21 cellular contexts compared by ENCODE assay signal in the genomic region with DNA sequence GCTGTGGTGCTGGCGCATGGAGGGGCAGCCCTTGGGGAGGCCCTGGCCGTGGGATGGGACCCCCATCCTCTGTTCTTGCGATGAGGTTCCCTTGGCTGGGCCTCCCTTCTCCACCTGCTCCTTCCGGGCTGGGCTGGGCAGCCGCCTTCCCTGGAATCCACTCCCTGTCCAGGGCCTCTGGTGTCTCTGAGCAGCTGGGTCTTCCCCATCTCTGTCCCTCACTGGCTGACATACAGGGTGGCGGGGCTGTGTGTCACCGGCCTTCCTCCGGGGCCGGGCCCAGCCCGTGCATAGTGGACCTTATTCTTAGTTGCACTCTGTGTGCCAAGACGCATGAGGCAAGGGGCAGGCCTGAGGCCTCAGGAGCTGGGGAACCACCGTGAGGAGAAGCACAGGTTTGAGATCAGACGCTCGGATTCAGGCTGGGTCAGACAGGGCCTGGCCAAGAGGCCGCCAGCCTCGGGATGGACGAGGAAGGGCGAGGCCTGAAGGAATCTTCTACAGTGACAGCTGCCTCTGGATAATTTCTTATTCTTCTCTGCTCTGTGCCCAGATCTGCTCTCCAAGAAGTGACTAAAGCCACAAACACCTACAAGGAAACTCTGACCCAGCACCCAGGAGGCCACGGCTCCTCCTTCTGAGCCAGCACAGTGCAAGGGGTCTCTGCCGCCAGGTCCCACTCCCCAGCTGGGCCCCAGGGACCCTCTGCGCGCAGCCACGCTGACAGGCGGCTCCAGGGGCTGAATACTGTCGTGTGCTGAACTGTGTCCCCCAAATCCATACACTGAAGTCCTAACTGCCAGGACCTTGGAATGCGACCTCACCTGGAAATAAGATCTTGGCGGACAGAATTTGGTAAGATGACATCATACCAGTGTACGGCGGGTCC. TPM values are rescaled to one million over a fixed set of nuclear protein-coding genes. Genes with fewer than 3 reads are reported as not detected.
DNase-seq lines count a peak whose midpoint lies in the region; ATAC-seq, FAIRE-seq and TF ChIP-seq lines count a peak whose summit lies in the region.
"Had no signal": no experiment of that assay in that cellular context is flagged by ENCODE, and none has a peak within 500 bp of the region (broad histone marks: within the 10 kb centered on the region; RNA-seq: fewer than 3 reads in every experiment).

No MANE protein-coding gene starts in this region.

- ATAC-seq in stimulated activated effector memory CD8-positive, alpha-beta T cell treated with anti-CD3 and anti-CD28 coated beads, Interleukin-12 subunit alpha, Interleukin-12 subunit beta, amount 100 ng/mL, for 72 hours, result no peak
- ATAC-seq in naive thymus-derived CD8-positive, alpha-beta T cell, result no peak
- ATAC-seq: mucosa of descending colon had no signal

- peak overlapping the region; percentile 63 for H3K27ac Mint-ChIP-seq in stimulated activated effector memory CD8-positive, alpha-beta T cell treated with anti-CD3 and anti-CD28 coated beads, Interleukin-12 subunit alpha, Interleukin-12 subunit beta, amount 100 ng/mL, for 72 hours
- H3K27ac Mint-ChIP-seq in naive thymus-derived CD8-positive, alpha-beta T cell, result peak overlapping the region in 2 of 10 donors; percentile 24 to 66
- H3K27ac Mint-ChIP-seq: activated CD4-positive, alpha-beta T cell treated with anti-CD3 and anti-CD28 coated beads, Interleukin-2, amount 10 ng/mL, durations not matched to agents 7 days and 5 days; activated naive CD8-positive, alpha-beta T cell treated with anti-CD3 and anti-CD28 coated beads, Interleukin-2, amount 10 ng/mL, durations not matched to agents 7 days and 5 days had no signal

- 0 out of 2 replicates have a peak overlapping the region, but pooled peaks have one; percentile 10 for H3K27ac ChIP-seq in RWPE1
- H3K27ac ChIP-seq in H1 (ENCODE audit: low read depth, low read length), result no peak overlapping the region
- peak overlapping the region; percentile 23 for H3K27ac ChIP-seq in mesodermal cell (ENCODE audit: low read depth, low read length, severe bottlenecking)
- H3K27ac ChIP-seq in colonic mucosa, result no peak overlapping the region
- H3K27ac ChIP-seq: KMS-11, suprapubic skin had no signal

- H2BK120ac ChIP-seq in H1 (replicated peaks; ENCODE audit: low read depth, low read length), result no peak overlapping the region

- CTCF ChIA-PET in RWPE1 (lab: Yijun Ruan, JAX) (no interaction called here), H1 (lab: Charles Lee; ENCODE audit: partially characterized antibody) (no interaction called here)

- no peak overlapping the region for H2AK5ac ChIP-seq in H1 (ENCODE audit: low read depth, low read length)

- H4K20me1 ChIP-seq in H1 (replicated peaks in 1 of 2; ENCODE audit: control insufficient read depth in 1 of 2, insufficient read depth in 2 of 2, low read length in 2 of 2), result peaks cover 28 to 54% of the 10 kb centered on the region in 2 experiments

- peaks cover 20% of the 10 kb centered on the region for H3K79me1 ChIP-seq in H1 (ENCODE audit: low read depth, low read length)

- no peak overlapping the region for H2BK12ac ChIP-seq in H1 (ENCODE audit: low read depth, low read length)

- no peak overlapping the region for H2BK5ac ChIP-seq in H1 (ENCODE audit: low read depth, low read length)

- no peak overlapping the region for H3K4ac ChIP-seq in H1 (replicated peaks; ENCODE audit: insufficient read length, low read depth, low read length)

- no peaks in the 10 kb centered on the region for H3K9me3 ChIP-seq in H1 (ENCODE audit: insufficient read depth in 2 of 2, low read depth in 1 of 2, low read length in 1 of 2)
- no peaks in the 10 kb centered on the region for H3K9me3 ChIP-seq in mesodermal cell (ENCODE audit: control insufficient read depth, low read length)
- H3K9me3 ChIP-seq in colonic mucosa, result no peaks in the 10 kb centered on the region
- H3K9me3 ChIP-seq: mucosa of descending colon, suprapubic skin had no signal

- H3K79me2 ChIP-seq in H1 (ENCODE audit: control insufficient read depth in 1 of 2, insufficient read depth in 2 of 2, low read length in 2 of 2), result peaks cover 40 to 75% of the 10 kb centered on the region in 2 experiments

- H3K4me3 ChIP-seq in H1 (ENCODE audit: extremely low read depth in 1 of 4, insufficient read depth in 2 of 4, low read depth in 3 of 4, low read length in 4 of 4) (no peak overlapping the region), mesodermal cell (ENCODE audit: extremely low read depth, insufficient read depth, low read length, poor library complexity, severe bottlenecking) (no peak overlapping the region), colonic mucosa (no peak overlapping the region)
- H3K4me3 ChIP-seq: mucosa of descending colon, suprapubic skin had no signal

- H3K23ac ChIP-seq in H1 (ENCODE audit: insufficient read length), result no peak overlapping the region

- no peak for TF ChIP-seq POLR2A in H1 (IDR thresholded peaks at IDR 0.05; ENCODE audit: control extremely low read depth in 1 of 2, low read depth in 2 of 2, low read length in 2 of 2)

- peaks cover 20% of the 10 kb centered on the region for H3K36me3 Mint-ChIP-seq in stimulated activated effector memory CD8-positive, alpha-beta T cell treated with anti-CD3 and anti-CD28 coated beads, Interleukin-12 subunit alpha, Interleukin-12 subunit beta, amount 100 ng/mL, for 72 hours
- H3K36me3 Mint-ChIP-seq in naive thymus-derived CD8-positive, alpha-beta T cell, result peaks cover 0 to 9% (median 3%) of the 10 kb centered on the region in 3 donors

- H4K5ac ChIP-seq in H1 (ENCODE audit: insufficient read length, low read depth, low read length), result no peak overlapping the region

- no peaks in the 10 kb centered on the region for H3K27me3 Mint-ChIP-seq in naive thymus-derived CD8-positive, alpha-beta T cell
- H3K27me3 Mint-ChIP-seq: activated CD4-positive, alpha-beta T cell treated with anti-CD3 and anti-CD28 coated beads, Interleukin-2, amount 10 ng/mL, durations not matched to agents 7 days and 5 days; activated naive CD8-positive, alpha-beta T cell treated with anti-CD3 and anti-CD28 coated beads, Interleukin-2, amount 10 ng/mL, durations not matched to agents 7 days and 5 days; B cell had no signal

- H2BK20ac ChIP-seq in H1 (ENCODE audit: low read length), result no peak overlapping the region

- TF ChIP-seq RAD21 in H1 (IDR thresholded peaks at IDR 0.05 in 1 of 2, conservative IDR thresholded peaks at IDR 0.05 in 1 of 2; ENCODE audit: low read depth in 2 of 2, low read length in 2 of 2), result no peak

- 89% methylated on average over 29 of the region's 29 CpGs; no CpG with 5 or more reads in 1 of the 2 experiments for WGBS in H1 (ENCODE audit: extremely low coverage in 1 of 2, insufficient coverage in 1 of 2, insufficient read length in 1 of 2, insufficient replicate concordance in 2 of 2, low coverage in 1 of 2, low lambda C conversion rate in 2 of 2, missing lambda C conversion rate in 1 of 2), 2 experiments
- 93 to 94% methylated on average over 28 to 29 of the region's 29 CpGs for WGBS in mesodermal cell (ENCODE audit: insufficient coverage in 2 of 2), 2 experiments

- no peak overlapping the region for H4K91ac ChIP-seq in H1 (replicated peaks; ENCODE audit: insufficient read length, low read length)

- no peak overlapping the region for H3K56ac ChIP-seq in H1 (replicated peaks; ENCODE audit: insufficient read length, low read depth, low read length)

- no peaks in the 10 kb centered on the region for H3K23me2 ChIP-seq in H1 (ENCODE audit: low read depth, low read length)

- TF ChIP-seq EP300 in H1 (IDR thresholded peaks at IDR 0.05; ENCODE audit: borderline replicate concordance in 1 of 2, low read depth in 2 of 2, low read length in 2 of 2), result no peak

- H3K4me1 Mint-ChIP-seq in stimulated activated effector memory CD8-positive, alpha-beta T cell treated with anti-CD3 and anti-CD28 coated beads, Interleukin-12 subunit alpha, Interleukin-12 subunit beta, amount 100 ng/mL, for 72 hours, result peaks cover 34% of the 10 kb centered on the region
- H3K4me1 Mint-ChIP-seq in naive thymus-derived CD8-positive, alpha-beta T cell, result peaks cover 21 to 44% (median 33%) of the 10 kb centered on the region in 4 donors

- TF ChIP-seq CTCF in RWPE1 (conservative IDR thresholded peaks at IDR 0.05; ENCODE audit: low read depth) (no peak), H1 (IDR thresholded peaks at IDR 0.05; ENCODE audit: control extremely low read depth in 1 of 3, insufficient read depth in 1 of 3, low read depth in 1 of 3, low read length in 3 of 3) (no peak), colonic mucosa (IDR thresholded peaks at IDR 0.05) (no peak)

- no peak overlapping the region for H2BK15ac ChIP-seq in H1 (ENCODE audit: low read length)

- H3K4me3 Mint-ChIP-seq in stimulated activated effector memory CD8-positive, alpha-beta T cell treated with anti-CD3 and anti-CD28 coated beads, Interleukin-12 subunit alpha, Interleukin-12 subunit beta, amount 100 ng/mL, for 72 hours, result no peak overlapping the region
- peak overlapping the region in 1 of 10 donors; percentile 26 for H3K4me3 Mint-ChIP-seq in naive thymus-derived CD8-positive, alpha-beta T cell
- H3K4me3 Mint-ChIP-seq: activated CD4-positive, alpha-beta T cell treated with anti-CD3 and anti-CD28 coated beads, Interleukin-2, amount 10 ng/mL, durations not matched to agents 7 days and 5 days; activated naive CD8-positive, alpha-beta T cell treated with anti-CD3 and anti-CD28 coated beads, Interleukin-2, amount 10 ng/mL, durations not matched to agents 7 days and 5 days; B cell had no signal

- H2AFZ ChIP-seq in H1 (ENCODE audit: low read length), result no peak overlapping the region

- H3K14ac ChIP-seq in H1 (ENCODE audit: insufficient read length), result no peak overlapping the region

- POLR2A ChIA-PET in RWPE1 (lab: Yijun Ruan, JAX; ENCODE audit: low non-redundant PET), result no interaction called here
- POLR2A ChIA-PET in H1 (lab: Charles Lee; ENCODE audit: partially characterized antibody), result no interaction called here
- POLR2A ChIA-PET in naive thymus-derived CD8-positive, alpha-beta T cell (lab: Charles Lee), result interaction anchor here (0.6 kb wide), 1 partner anchor 666 kb away, joined by 4 read pairs; no protein-coding TSS in a partner anchor

- no peak overlapping the region; a peak in 1 of 7 replicates for H3K9ac ChIP-seq in H1 (replicated peaks in 1 of 4; ENCODE audit: extremely low read depth in 1 of 4, low read depth in 3 of 4, low read length in 3 of 4)
- H3K9ac ChIP-seq in colonic mucosa (ENCODE audit: low read depth in 2 of 2, low read length in 2 of 2), result no peak overlapping the region
- H3K9ac ChIP-seq: KMS-11 had no signal

- no peak for DNase-seq in RWPE1 (ENCODE audit: low spot score)
- no peak for DNase-seq in H1 (ENCODE audit: low read depth in 1 of 2, low spot score in 2 of 2)
- DNase-seq in stimulated activated effector memory CD8-positive, alpha-beta T cell treated with anti-CD3 and anti-CD28 coated beads, Interleukin-12 subunit alpha, Interleukin-12 subunit beta, amount 100 ng/mL, for 72 hours (ENCODE audit: low spot score in 2 of 2), result no peak
- no peak for DNase-seq in hepatic stellate cell (ENCODE audit: low spot score)
- no peak for DNase-seq in naive thymus-derived CD8-positive, alpha-beta T cell
- DNase-seq in colonic mucosa, result no peak
- DNase-seq: activated CD4-positive, alpha-beta T cell treated with anti-CD3 and anti-CD28 coated beads, Interleukin-2, amount 10 ng/mL, durations not matched to agents 7 days and 5 days; activated naive CD8-positive, alpha-beta T cell treated with anti-CD3 and anti-CD28 coated beads, Interleukin-2, amount 10 ng/mL, durations not matched to agents 7 days and 5 days; central memory CD4-positive, alpha-beta T cell; DMS53; mucosa of descending colon; NCI-H1436; NCI-H2227 treated with DMSO at 0.1 percent for 48 hours; SHP77 treated with DMSO at 0.1 percent for 48 hours had no signal

- H3K9me3 Mint-ChIP-seq in stimulated activated effector memory CD8-positive, alpha-beta T cell treated with anti-CD3 and anti-CD28 coated beads, Interleukin-12 subunit alpha, Interleukin-12 subunit beta, amount 100 ng/mL, for 72 hours, result no peaks in the 10 kb centered on the region
- H3K9me3 Mint-ChIP-seq in naive thymus-derived CD8-positive, alpha-beta T cell, result no peaks in the 10 kb centered on the region
- H3K9me3 Mint-ChIP-seq: activated CD4-positive, alpha-beta T cell treated with anti-CD3 and anti-CD28 coated beads, Interleukin-2, amount 10 ng/mL, durations not matched to agents 7 days and 5 days; activated naive CD8-positive, alpha-beta T cell treated with anti-CD3 and anti-CD28 coated beads, Interleukin-2, amount 10 ng/mL, durations not matched to agents 7 days and 5 days had no signal

- peak overlapping the region; percentile 51; the same call in 1 of the 2 replicates for H4K8ac ChIP-seq in H1 (ENCODE audit: extremely low read depth, insufficient read depth, low read length)

- H3K4me1 ChIP-seq in H1 (replicated peaks in 1 of 4; ENCODE audit: control insufficient read depth in 3 of 4, insufficient read depth in 4 of 4, low read length in 3 of 4) (no peaks in the 10 kb centered on the region; a peak in 1 of 7 replicates), mesodermal cell (ENCODE audit: control insufficient read depth, insufficient read depth, low read length, poor library complexity, severe bottlenecking) (peaks cover 4% of the 10 kb centered on the region), colonic mucosa (peaks cover 6% of the 10 kb centered on the region)

- H3K27me3 ChIP-seq in H1 (replicated peaks in 1 of 4; ENCODE audit: control insufficient read depth in 3 of 4, extremely low read depth in 1 of 4, insufficient read depth in 3 of 4, low read length in 3 of 4), result no peaks in the 10 kb centered on the region
- no peaks in the 10 kb centered on the region for H3K27me3 ChIP-seq in colonic mucosa
- H3K27me3 ChIP-seq: suprapubic skin had no signal

- FAIRE-seq in H1 (lab: Jason Lieb, UNC), result no peak
- FAIRE-seq: endothelial cell of umbilical vein, GM19239, islet of Langerhans had no signal

- H3K36me3 ChIP-seq in H1 (ENCODE audit: control insufficient read depth in 2 of 4, insufficient read depth in 4 of 4, low read length in 3 of 4), result peaks cover 2 to 7% (median 3%) of the 10 kb centered on the region in 4 experiments; a peak in 4 of 8 replicates
- peaks cover 59% of the 10 kb centered on the region for H3K36me3 ChIP-seq in mesodermal cell (ENCODE audit: control insufficient read depth, insufficient read depth, low read length)
- H3K36me3 ChIP-seq in colonic mucosa, result no peaks in the 10 kb centered on the region

- no peak overlapping the region for H3K4me2 ChIP-seq in H1 (ENCODE audit: insufficient read depth in 1 of 2, low read depth in 2 of 2, low read length in 2 of 2)
- H3K4me2 ChIP-seq: KMS-11 had no signal

- intact Hi-C loops in colonic mucosa (cut with DNase I), result no loop called here

- no peak overlapping the region for H3K18ac ChIP-seq in H1 (ENCODE audit: extremely low read depth, low read length)

RNA-seq across cellular contexts. Expression of a gene that starts 11.0 kb away (rescaled TPM):
- total RNA-seq in H1 (2021; fragmentation: NEBNext Ultra II Directional; extraction: Animal tissue kit (Norgen Biotek cat#: 25700)), result 86.8 and 89.0 TPM in 2 replicates
- 130 and 201 TPM in 2 replicates for polyA plus RNA-seq in H1 (2011; rRNA removed)
- 104 TPM for polyA plus RNA-seq in H1 (2011; cell fraction: cytosol; rRNA removed)
- polyA plus RNA-seq in H1 (2011; cell fraction: nucleus; rRNA removed), result 138 TPM
- 62.4 to 94.3 TPM (median 88.3 TPM) in 4 replicates for polyA plus RNA-seq in H1 (2012, experiment 1 of 2)
- polyA plus RNA-seq in H1 (2012, experiment 2 of 2), result 101 TPM
- 72.7 TPM for polyA plus RNA-seq in H1 (2013, experiment 1 of 2)
- polyA plus RNA-seq in H1 (2013, experiment 2 of 2), result 74.2 TPM
- 30.7 and 31.4 TPM in 2 replicates for polyA minus RNA-seq in H1 (2011; rRNA and poly(A)+ RNA removed)
- 43.4 TPM for polyA minus RNA-seq in H1 (2011; cell fraction: cytosol; rRNA and poly(A)+ RNA removed)
- 31.2 TPM for polyA minus RNA-seq in H1 (2011; cell fraction: nucleus; rRNA and poly(A)+ RNA removed)
- 62.2 TPM for polyA plus RNA-seq in mesodermal cell (2013, experiment 1 of 2)
- polyA plus RNA-seq in mesodermal cell (2013, experiment 2 of 2), result 50.2 TPM
- 10 to 100 TPM; 33.8 to 34.3 TPM for total RNA-seq in naive thymus-derived CD8-positive, alpha-beta T cell
- polyA plus RNA-seq in naive thymus-derived CD8-positive, alpha-beta T cell, result 10 to 100 TPM; 23.4 to 37.0 (median 28.4) TPM
- total RNA-seq in colonic mucosa, result 10 to 100 TPM; 46.5 to 80.6 TPM

RNA-seq across cellular contexts. Expression of a gene that starts 13.3 kb away (rescaled TPM):
- total RNA-seq in H1 (2021; fragmentation: NEBNext Ultra II Directional; extraction: Animal tissue kit (Norgen Biotek cat#: 25700)), result 159 and 170 TPM in 2 replicates
- 136 and 181 TPM in 2 replicates for polyA plus RNA-seq in H1 (2011; rRNA removed)
- polyA plus RNA-seq in H1 (2011; cell fraction: cytosol; rRNA removed), result 194 TPM
- 331 TPM for polyA plus RNA-seq in H1 (2011; cell fraction: nucleus; rRNA removed)
- polyA plus RNA-seq in H1 (2012, experiment 1 of 2), result 101 to 187 TPM (median 172 TPM) in 4 replicates
- 99.1 TPM for polyA plus RNA-seq in H1 (2012, experiment 2 of 2)
- polyA plus RNA-seq in H1 (2013, experiment 1 of 2), result 93.9 TPM
- 88.4 TPM for polyA plus RNA-seq in H1 (2013, experiment 2 of 2)
- 89.9 and 90.6 TPM in 2 replicates for polyA minus RNA-seq in H1 (2011; rRNA and poly(A)+ RNA removed)
- polyA minus RNA-seq in H1 (2011; cell fraction: cytosol; rRNA and poly(A)+ RNA removed), result 89.8 TPM
- 79.2 TPM for polyA minus RNA-seq in H1 (2011; cell fraction: nucleus; rRNA and poly(A)+ RNA removed)
- polyA plus RNA-seq in mesodermal cell (2013, experiment 1 of 2), result 64.4 TPM
- 54.1 TPM for polyA plus RNA-seq in mesodermal cell (2013, experiment 2 of 2)
- 10 to 100 TPM; 33.0 to 40.6 TPM for total RNA-seq in naive thymus-derived CD8-positive, alpha-beta T cell
- 10 to 100 TPM; 28.8 to 38.6 (median 37.8) TPM for polyA plus RNA-seq in naive thymus-derived CD8-positive, alpha-beta T cell
- 100 to 1,000 TPM in 1 of 2 donors, 10 to 100 TPM in 1; 45.5 to 139 TPM for total RNA-seq in colonic mucosa

RNA-seq across cellular contexts. Expression of a gene that starts 32.2 kb away (rescaled TPM):
- total RNA-seq in H1 (2021; fragmentation: NEBNext Ultra II Directional; extraction: Animal tissue kit (Norgen Biotek cat#: 25700)), result 33.0 and 35.8 TPM in 2 replicates
- 52.9 and 78.1 TPM in 2 replicates for polyA plus RNA-seq in H1 (2011; rRNA removed)
- 55.3 TPM for polyA plus RNA-seq in H1 (2011; cell fraction: cytosol; rRNA removed)
- 45.8 TPM for polyA plus RNA-seq in H1 (2011; cell fraction: nucleus; rRNA removed)
- 23.4 to 34.6 TPM (median 32.4 TPM) in 4 replicates for polyA plus RNA-seq in H1 (2012, experiment 1 of 2)
- 41.0 TPM for polyA plus RNA-seq in H1 (2012, experiment 2 of 2)
- 40.9 TPM for polyA plus RNA-seq in H1 (2013, experiment 1 of 2)
- polyA plus RNA-seq in H1 (2013, experiment 2 of 2), result 51.3 TPM
- 27.0 and 46.1 TPM in 2 replicates for polyA minus RNA-seq in H1 (2011; rRNA and poly(A)+ RNA removed)
- polyA minus RNA-seq in H1 (2011; cell fraction: cytosol; rRNA and poly(A)+ RNA removed), result 16.2 TPM
- 16.2 TPM for polyA minus RNA-seq in H1 (2011; cell fraction: nucleus; rRNA and poly(A)+ RNA removed)
- polyA plus RNA-seq in mesodermal cell (2013, experiment 1 of 2), result 22.7 TPM
- 16.6 TPM for polyA plus RNA-seq in mesodermal cell (2013, experiment 2 of 2)
- total RNA-seq in naive thymus-derived CD8-positive, alpha-beta T cell, result 10 to 100 TPM; 23.2 to 23.4 TPM
- polyA plus RNA-seq in naive thymus-derived CD8-positive, alpha-beta T cell, result 10 to 100 TPM; 41.1 to 43.8 (median 41.6) TPM
- total RNA-seq in colonic mucosa, result 10 to 100 TPM; 14.8 to 34.3 TPM

RNA-seq across cellular contexts. Expression of a gene that starts 47.6 kb away (rescaled TPM):
- 3.9 and 5.7 TPM in 2 replicates for total RNA-seq in H1 (2021; fragmentation: NEBNext Ultra II Directional; extraction: Animal tissue kit (Norgen Biotek cat#: 25700))
- polyA plus RNA-seq in H1 (2011; rRNA removed), result 1.8 and 1.9 TPM in 2 replicates
- 2.5 TPM for polyA plus RNA-seq in H1 (2011; cell fraction: cytosol; rRNA removed)
- 2.7 TPM for polyA plus RNA-seq in H1 (2011; cell fraction: nucleus; rRNA removed)
- polyA plus RNA-seq in H1 (2012, experiment 1 of 2), result 3.3 to 4.1 TPM (median 3.5 TPM) in 4 replicates
- polyA plus RNA-seq in H1 (2012, experiment 2 of 2), result 1.7 TPM
- 3.0 TPM for polyA plus RNA-seq in H1 (2013, experiment 1 of 2)
- polyA plus RNA-seq in H1 (2013, experiment 2 of 2), result 2.9 TPM
- polyA minus RNA-seq in H1 (2011; rRNA and poly(A)+ RNA removed), result 3.8 and 5.0 TPM in 2 replicates
- polyA minus RNA-seq in H1 (2011; cell fraction: cytosol; rRNA and poly(A)+ RNA removed), result 5.4 TPM
- 3.4 TPM for polyA minus RNA-seq in H1 (2011; cell fraction: nucleus; rRNA and poly(A)+ RNA removed)
- 5.1 TPM for polyA plus RNA-seq in mesodermal cell (2013, experiment 1 of 2)
- polyA plus RNA-seq in mesodermal cell (2013, experiment 2 of 2), result 5.1 TPM
- total RNA-seq in naive thymus-derived CD8-positive, alpha-beta T cell, result 1 to 10 TPM; 7.6 to 7.8 TPM
- 1 to 10 TPM; 3.6 to 8.3 (median 4.5) TPM for polyA plus RNA-seq in naive thymus-derived CD8-positive, alpha-beta T cell
- 1 to 10 TPM; 3.0 to 5.1 TPM for total RNA-seq in colonic mucosa

RNA-seq across cellular contexts. Expression of a gene that starts 50.9 kb away (rescaled TPM):
- total RNA-seq in H1 (2021; fragmentation: NEBNext Ultra II Directional; extraction: Animal tissue kit (Norgen Biotek cat#: 25700)), result 21.3 and 22.3 TPM in 2 replicates
- polyA plus RNA-seq in H1 (2011; rRNA removed), result 20.2 and 20.8 TPM in 2 replicates
- 21.4 TPM for polyA plus RNA-seq in H1 (2011; cell fraction: cytosol; rRNA removed)
- 19.1 TPM for polyA plus RNA-seq in H1 (2011; cell fraction: nucleus; rRNA removed)
- polyA plus RNA-seq in H1 (2012, experiment 1 of 2), result 15.2 to 24.1 TPM (median 21.6 TPM) in 4 replicates
- polyA plus RNA-seq in H1 (2012, experiment 2 of 2), result 22.4 TPM
- polyA plus RNA-seq in H1 (2013, experiment 1 of 2), result 9.3 TPM
- polyA plus RNA-seq in H1 (2013, experiment 2 of 2), result 9.8 TPM
- 10.0 and 13.0 TPM in 2 replicates for polyA minus RNA-seq in H1 (2011; rRNA and poly(A)+ RNA removed)
- 20.5 TPM for polyA minus RNA-seq in H1 (2011; cell fraction: cytosol; rRNA and poly(A)+ RNA removed)
- polyA minus RNA-seq in H1 (2011; cell fraction: nucleus; rRNA and poly(A)+ RNA removed), result 7.2 TPM
- polyA plus RNA-seq in mesodermal cell (2013, experiment 1 of 2), result 4.2 TPM
- polyA plus RNA-seq in mesodermal cell (2013, experiment 2 of 2), result 3.5 TPM
- total RNA-seq in naive thymus-derived CD8-positive, alpha-beta T cell, result under 1 TPM; 0.75 to 0.77 TPM
- polyA plus RNA-seq in naive thymus-derived CD8-positive, alpha-beta T cell, result not detected
- total RNA-seq in colonic mucosa, result 1 to 10 TPM in 1 of 2 donors, under 1 TPM in 1; 0.49 to 1.7 TPM
- total RNA-seq: activated CD4-positive, alpha-beta T cell treated with anti-CD3 and anti-CD28 coated beads, Interleukin-2, amount 10 ng/mL, durations not matched to agents 7 days and 5 days; activated naive CD8-positive, alpha-beta T cell treated with anti-CD3 and anti-CD28 coated beads, Interleukin-2, amount 10 ng/mL, durations not matched to agents 7 days and 5 days had no signal

Comparison
In these comparisons a context has a peak if more than half of its experiments do, and no peak if none do; other contexts are left out.
1. H3K27ac ChIP-seq: peak in RWPE1 (single experiment) and mesodermal cell (single experiment); none in H1 (single experiment) and colonic mucosa (single experiment).